ENCODE assay signal across 13 cellular contexts in genomic region chr14:94144765-94145164, GRCh38. TPM values are rescaled to one million over a fixed set of nuclear protein-coding genes. Genes with fewer than 3 reads are reported as not detected.
DNase-seq lines count a peak whose midpoint lies in the region; ATAC-seq lines count a peak whose summit lies in the region.
"Had no signal": no experiment of that assay in that cellular context is flagged by ENCODE, and none has a peak within 500 bp of the region (broad histone marks: within the 10 kb centered on the region; RNA-seq: fewer than 3 reads in every experiment).

No MANE protein-coding gene starts in this region.

- H3K4me1 ChIP-seq in ACC112 (ENCODE audit: control insufficient read depth, insufficient read depth, low read length, unreplicated experiment): peaks cover 4% of the 10 kb centered on the region
- peaks cover 4% of the 10 kb centered on the region for H3K4me1 ChIP-seq in iPS-18a (ENCODE audit: control insufficient read depth, low read depth, low read length)
- H3K4me1 ChIP-seq: gastrocnemius medialis, Peyer's patch had no signal

- in situ Hi-C loops in G401 (cut with HindIII; ENCODE audit: low sequenced_read_pairs): no loop called here

- H3K27me3 ChIP-seq in ACC112 (ENCODE audit: insufficient read depth, low read length) (peaks cover 4% of the 10 kb centered on the region; the same call in 1 of the 2 replicates), iPS-18a (ENCODE audit: control insufficient read depth, insufficient read depth, low read length) (no peaks in the 10 kb centered on the region)
- H3K27me3 ChIP-seq: gastrocnemius medialis, Peyer's patch had no signal

- H3K9ac ChIP-seq in iPS-18a (ENCODE audit: low read length): peak overlapping the region; percentile 45

- DNase-seq in G401 (ENCODE audit: low spot score) (peak; percentile 21), SKM-1 treated with dmso at 0.1 percent for 144 hours (lab: John Stamatoyannopoulos, UW; ENCODE audit: unreplicated experiment) (peak; percentile 12), NCI-H187 (lab: John Stamatoyannopoulos, UW) (no peak), SIG-M5 (lab: John Stamatoyannopoulos, UW) (no peak)
- DNase-seq: activated T-cell treated with anti-CD3 and anti-CD28 coated beads for 4 hours, C1 segment of cervical spinal cord, Peyer's patch had no signal

- ATAC-seq in HG02938 (IDR thresholded peaks at IDR 0.05; ENCODE audit: unreplicated experiment): no peak
- ATAC-seq in HG03342 (IDR thresholded peaks at IDR 0.05; ENCODE audit: unreplicated experiment): no peak
- ATAC-seq: gastrocnemius medialis; natural killer cell treated with Interleukin-12 subunit alpha and Interleukin-12 subunit beta and Interleukin-15 and Interleukin-18, amount 100 ng/mL, for 72 hours had no signal

- H3K4me3 ChIP-seq in ACC112 (ENCODE audit: low read depth, low read length) (no peak overlapping the region), iPS-18a (ENCODE audit: low read length) (peak overlapping the region; percentile 9)
- H3K4me3 ChIP-seq: gastrocnemius medialis, Peyer's patch had no signal

- H3K79me2 ChIP-seq in ACC112 (ENCODE audit: control insufficient read depth, insufficient read depth, low read length, unreplicated experiment): no peaks in the 10 kb centered on the region

- peak overlapping the region; percentile 11 for H2AFZ ChIP-seq in ACC112 (ENCODE audit: low read length, unreplicated experiment)

- H3K36me3 ChIP-seq in ACC112 (ENCODE audit: insufficient read depth, low read length) (no peaks in the 10 kb centered on the region), iPS-18a (ENCODE audit: control insufficient read depth, low read depth, low read length) (no peaks in the 10 kb centered on the region)
- H3K36me3 ChIP-seq: gastrocnemius medialis, Peyer's patch had no signal

- H3K9me3 ChIP-seq in iPS-18a (ENCODE audit: control insufficient read depth, low read depth, low read length): no peaks in the 10 kb centered on the region
- H3K9me3 ChIP-seq: gastrocnemius medialis, Peyer's patch had no signal

- H3K27ac ChIP-seq in ACC112 (ENCODE audit: low read depth, low read length) (no peak overlapping the region), iPS-18a (ENCODE audit: low read length) (peak overlapping the region; percentile 85)
- H3K27ac ChIP-seq: gastrocnemius medialis, Peyer's patch had no signal

RNA-seq across cellular contexts. Expression of gene IFI27L2, which starts 15.4 kb away (rescaled TPM):
- 92.3 and 158 TPM in 2 replicates for total RNA-seq in G401 (2014; rRNA removed; shearing (Covaris generic))

RNA-seq across cellular contexts. Expression of gene PPP4R4, which starts 29.4 kb away (rescaled TPM):
- 2.1 and 4.7 TPM in 2 replicates for total RNA-seq in G401 (2014; rRNA removed; shearing (Covaris generic))

RNA-seq across cellular contexts. Expression of gene IFI27, which starts 34.2 kb away (rescaled TPM):
- not detected in 2 replicates for total RNA-seq in G401 (2014; rRNA removed; shearing (Covaris generic))

Comparison
In these comparisons a context has a peak if more than half of its experiments do, and no peak if none do; other contexts are left out.
1. DNase-seq: peak in G401 (single experiment) and SKM-1 treated with dmso at 0.1 percent for 144 hours (single experiment); none in NCI-H187 (0 of 2) and SIG-M5 (single experiment).